In genomic region chr5:10601246-10602030, GRCh38 we compare ENCODE assay signal across 8 cellular contexts. TPM values are rescaled to one million over a fixed set of nuclear protein-coding genes. Genes with fewer than 3 reads are reported as not detected.
DNase-seq lines count a peak whose midpoint lies in the region; ATAC-seq and TF ChIP-seq lines count a peak whose summit lies in the region.

No MANE protein-coding gene starts in this region.

- H3K4me3 Mint-ChIP-seq in chondrocyte (ENCODE audit: unreplicated experiment) = peak overlapping the region; percentile 23

- H3K27me3 Mint-ChIP-seq in chondrocyte (ENCODE audit: low read depth) = no peaks in the 10 kb centered on the region

- peak; percentile 39 for ATAC-seq in GM21423 (IDR thresholded peaks at IDR 0.05; ENCODE audit: unreplicated experiment)
- peak; percentile 47 for ATAC-seq in HG03571 (IDR thresholded peaks at IDR 0.05; ENCODE audit: unreplicated experiment)
- ATAC-seq in left lobe of liver = peak; percentile 80

- H3K36me3 Mint-ChIP-seq in chondrocyte (ENCODE audit: low read depth) = no peaks in the 10 kb centered on the region

- DNase-seq in DMS79 (lab: John Stamatoyannopoulos, UW) = peak; percentile 69
- peak; percentile 59 for DNase-seq in NCI-H82 treated with DMSO at 0.1 percent for 48 hours (lab: John Stamatoyannopoulos, UW; ENCODE audit: unreplicated experiment)
- no peak for DNase-seq in chondrocyte (ENCODE audit: low spot score)
- peak; percentile 95 for DNase-seq in left lobe of liver (ENCODE audit: low spot score)
- DNase-seq in substantia nigra (lab: John Stamatoyannopoulos, UW) = peak; percentile 19 to 94 (median 80)
- no peak for DNase-seq in effector CD4-positive, alpha-beta T cell

- H3K9me3 Mint-ChIP-seq in chondrocyte (ENCODE audit: low read depth) = peaks cover under 1% of the 10 kb centered on the region

- H3K27ac Mint-ChIP-seq in chondrocyte (ENCODE audit: unreplicated experiment) = peak overlapping the region; percentile 86

- peak overlapping the region; percentile 82 for H3K27ac ChIP-seq in substantia nigra (ENCODE audit: low read depth, low read length, poor library complexity, severe bottlenecking)

- TF ChIP-seq CTCF in chondrocyte (IDR thresholded peaks at IDR 0.05) = no peak

- H3K4me1 Mint-ChIP-seq in chondrocyte (ENCODE audit: low read depth) = peaks cover 50% of the 10 kb centered on the region

RNA-seq across cellular contexts. Expression of gene ANKRD33B, which starts 37.6 kb away (rescaled TPM):
- total RNA-seq in chondrocyte = 0.80 to 4.0 TPM (median 3.7 TPM) in 3 replicates
- total RNA-seq in left lobe of liver = 0.45 TPM

Comparison
In these comparisons a context has a peak if more than half of its experiments do, and no peak if none do; other contexts are left out.
1. DNase-seq: peak in DMS79 (single experiment), NCI-H82 treated with DMSO at 0.1 percent for 48 hours (single experiment), left lobe of liver (single experiment) and substantia nigra (49 of 49); none in chondrocyte (single experiment) and effector CD4-positive, alpha-beta T cell (single experiment).
2. Peak in every context shown above with its lines, with median percentiles within 50 percentile points of each other: ATAC-seq.